ENCODE assay signal across 18 cellular contexts in genomic region chr17:40722146-40722720, GRCh38. TPM values are rescaled to one million over a fixed set of nuclear protein-coding genes. Genes with fewer than 3 reads are reported as not detected.
DNase-seq lines count a peak whose midpoint lies in the region; ATAC-seq and TF ChIP-seq lines count a peak whose summit lies in the region.
"Had no signal": no experiment of that assay in that cellular context is flagged by ENCODE, and none has a peak within 500 bp of the region (broad histone marks: within the 10 kb centered on the region; RNA-seq: fewer than 3 reads in every experiment).

No MANE protein-coding gene starts in this region.

- H3K4me3 ChIP-seq in epithelial cell of proximal tubule (ENCODE audit: low read depth, low read length) (no peak overlapping the region), vagina (no peak overlapping the region)
- H3K4me3 ChIP-seq: HAP-1, K562 had no signal

- intact Hi-C loops in vagina (cut with DNase I) = no loop called here

- peaks cover 6% of the 10 kb centered on the region for H3K4me1 ChIP-seq in vagina
- H3K4me1 ChIP-seq: Caco-2, HAP-1 had no signal

- H3K27ac ChIP-seq in vagina = peak overlapping the region; percentile 61

- H3K9me3 ChIP-seq in vagina = no peaks in the 10 kb centered on the region
- H3K9me3 ChIP-seq: Caco-2, HAP-1 had no signal

- H3K27me3 ChIP-seq in vagina = no peaks in the 10 kb centered on the region

- no peaks in the 10 kb centered on the region for H3K9me3 Mint-ChIP-seq in nephron
- H3K9me3 Mint-ChIP-seq in mesothelial cell of epicardium = no peaks in the 10 kb centered on the region

- TF ChIP-seq CTCF in epithelial cell of proximal tubule (conservative IDR thresholded peaks at IDR 0.05; ENCODE audit: low read depth, low read length) (no peak), nephron (IDR thresholded peaks at IDR 0.05; ENCODE audit: unreplicated experiment in 3 of 3) (no peak), vagina (IDR thresholded peaks at IDR 0.05) (no peak), mesothelial cell of epicardium (IDR thresholded peaks at IDR 0.05; ENCODE audit: unreplicated experiment) (no peak)

- ATAC-seq in HG03439 (IDR thresholded peaks at IDR 0.05; ENCODE audit: unreplicated experiment) = no peak
- ATAC-seq: K562 had no signal

- peak overlapping the region in 2 of 3 experiments; percentile 22 to 51 for H3K27ac Mint-ChIP-seq in nephron
- H3K27ac Mint-ChIP-seq in mesothelial cell of epicardium = no peak overlapping the region

- H3K4me3 Mint-ChIP-seq in nephron (no peak overlapping the region), mesothelial cell of epicardium (no peak overlapping the region)

- H3K27me3 Mint-ChIP-seq in nephron (ENCODE audit: low read depth) = peaks cover 13% of the 10 kb centered on the region
- H3K27me3 Mint-ChIP-seq in mesothelial cell of epicardium (ENCODE audit: low read depth) = peaks cover 24% of the 10 kb centered on the region

- H3K36me3 Mint-ChIP-seq in nephron (ENCODE audit: low read depth) (no peaks in the 10 kb centered on the region), mesothelial cell of epicardium (no peaks in the 10 kb centered on the region)

- TF ChIP-seq POLR2A in vagina (IDR thresholded peaks at IDR 0.05) = no peak

- H3K4me1 Mint-ChIP-seq in nephron (no peaks in the 10 kb centered on the region), mesothelial cell of epicardium (peaks cover 13% of the 10 kb centered on the region)

- DNase-seq in EH (ENCODE audit: low read depth) (peak; percentile 25), epithelial cell of proximal tubule (ENCODE audit: low read depth) (peak; percentile 38), vagina (ENCODE audit: extremely low spot score in 2 of 2) (no peak), mesothelial cell of epicardium (ENCODE audit: low spot score in 2 of 2, unreplicated experiment in 2 of 2) (no peak), mesenteric fat pad (ENCODE audit: low spot score) (no peak)
- DNase-seq: Caco-2; MV-4-11; NCI-H1417; NCI-H2029; NCI-H2171; NCI-H446; NK-92 treated with Interleukin-12 subunit alpha and Interleukin-12 subunit beta, amount 100 ng/mL, for 24 hours; RPMI8226 had no signal

- H3K36me3 ChIP-seq in vagina = no peaks in the 10 kb centered on the region
- H3K36me3 ChIP-seq: HAP-1 had no signal

RNA-seq across cellular contexts. Expression of gene KRT24, which starts 18.7 kb away (rescaled TPM):
- not detected in 2 replicates for total RNA-seq in epithelial cell of proximal tubule
- 1.5 TPM for total RNA-seq in vagina
- total RNA-seq in mesothelial cell of epicardium = not detected in 3 replicates
- not detected for total RNA-seq in mesenteric fat pad
- total RNA-seq: K562, OCI-LY7 had no signal

RNA-seq across cellular contexts. Expression of gene KRT25, which starts 32.9 kb away (rescaled TPM):
- 0.17 TPM in 1 of 2 replicates, not detected in the other for total RNA-seq in epithelial cell of proximal tubule
- not detected for total RNA-seq in vagina
- not detected in 3 replicates for total RNA-seq in mesothelial cell of epicardium
- not detected for total RNA-seq in mesenteric fat pad
- total RNA-seq: Caco-2, K562, OCI-LY7 had no signal

RNA-seq across cellular contexts. Expression of gene KRT26, which starts 49.8 kb away (rescaled TPM):
- not detected in 2 replicates for total RNA-seq in epithelial cell of proximal tubule
- not detected for total RNA-seq in vagina
- not detected in 3 replicates for total RNA-seq in mesothelial cell of epicardium
- total RNA-seq in mesenteric fat pad = not detected
- total RNA-seq: Caco-2, K562, OCI-LY7 had no signal

RNA-seq across cellular contexts. Expression of gene KRT222, which starts 57.3 kb away (rescaled TPM):
- total RNA-seq in epithelial cell of proximal tubule (not detected in 2 replicates), vagina (not detected), mesothelial cell of epicardium (not detected in 3 replicates), mesenteric fat pad (0.26 TPM)
- total RNA-seq: Caco-2, OCI-LY7 had no signal

Comparison
In these comparisons a context has a peak if more than half of its experiments do, and no peak if none do; other contexts are left out.
1. DNase-seq: peak in EH (single experiment) and epithelial cell of proximal tubule (single experiment); none in vagina (0 of 2), mesothelial cell of epicardium (0 of 2) and mesenteric fat pad (single experiment).